In genomic region chr2:235594964-235595363, GRCh38 we compare ENCODE assay signal across 7 cellular contexts.
"Had no signal": no experiment of that assay in that cellular context is flagged by ENCODE, and none has a peak within 500 bp of the region (broad histone marks: within the 10 kb centered on the region; RNA-seq: fewer than 3 reads in every experiment).

No MANE protein-coding gene starts in this region.

- H3K9me3 ChIP-seq: adrenal gland, body of pancreas, SK-N-SH had no signal

- H3K9me2 ChIP-seq: SK-N-SH had no signal

- H3K27ac ChIP-seq: adrenal gland, body of pancreas, PC-9 had no signal

- DNase-seq: activated CD4-positive, CD25-positive, alpha-beta regulatory T cell; NCI-H1436 treated with DMSO at 0.1 percent for 48 hours had no signal

- H3K36me3 ChIP-seq: adrenal gland had no signal

- H3K4me3 ChIP-seq: adrenal gland, body of pancreas, PC-9 had no signal

- H3K9ac ChIP-seq: SK-N-SH had no signal

- H2AFZ ChIP-seq: PC-9 had no signal

- H3K27me3 ChIP-seq: adrenal gland, body of pancreas had no signal

- H3K4me2 ChIP-seq: PC-9, SK-N-SH had no signal

- ATAC-seq: activated T-helper 17 cell treated with anti-CD3 and anti-CD28 coated beads, Interleukin-2, amount 50 U/mL, for 72 hours had no signal

- H3K4me1 ChIP-seq: adrenal gland, body of pancreas had no signal
